Comparison of ENCODE assay signal across 19 cellular contexts in genomic region chrX:72122621-72123275, GRCh38. TPM values are rescaled to one million over a fixed set of nuclear protein-coding genes. Genes with fewer than 3 reads are reported as not detected.
DNase-seq lines count a peak whose midpoint lies in the region; ATAC-seq and TF ChIP-seq lines count a peak whose summit lies in the region.
"Had no signal": no experiment of that assay in that cellular context is flagged by ENCODE, and none has a peak within 500 bp of the region (broad histone marks: within the 10 kb centered on the region; RNA-seq: fewer than 3 reads in every experiment).

No MANE protein-coding gene starts in this region.

- no peaks in the 10 kb centered on the region for H3K27me3 Mint-ChIP-seq in T-helper 17 cell

- intact Hi-C loops in esophagus squamous epithelium (cut with DNase I): loop anchor here (10.0 kb wide), 1 partner anchor 108 kb away; no protein-coding TSS in a partner anchor

- H3K27me3 ChIP-seq in BLaER1 treated with 17β-estradiol and CSF1 and Interleukin-3, amounts not matched to agents 10 nM and 100 nM: peaks cover 8 to 56% (median 30%) of the 10 kb centered on the region in 11 experiments; a peak in 14 of 22 replicates
- H3K27me3 ChIP-seq in esophagus squamous epithelium: peaks cover 0 to 7% (median 0%) of the 10 kb centered on the region in 4 donors
- H3K27me3 ChIP-seq in neutrophil: no peaks in the 10 kb centered on the region
- H3K27me3 ChIP-seq: SJCRH30 had no signal

- TF ChIP-seq POLR2A in esophagus squamous epithelium (IDR thresholded peaks at IDR 0.05): no peak

- peak overlapping the region; percentile 71 to 94 (median 87) for H3K4me2 ChIP-seq in BLaER1 treated with 17β-estradiol and CSF1 and Interleukin-3, amounts not matched to agents 10 nM and 100 nM

- H3K4me3 ChIP-seq in BLaER1 treated with 17β-estradiol and CSF1 and Interleukin-3, amounts not matched to agents 10 nM and 100 nM: peak overlapping the region in 1 of 10 experiments; percentile 12; a peak in 1 of 20 replicates
- H3K4me3 ChIP-seq in esophagus squamous epithelium (no peak overlapping the region), neutrophil (ENCODE audit: low read depth in 1 of 2, low read length in 1 of 2) (peak overlapping the region; percentile 27 to 41)
- H3K4me3 ChIP-seq: SJCRH30 had no signal

- peaks cover 53 to 83% (median 75%) of the 10 kb centered on the region in 10 experiments for H3K4me1 ChIP-seq in BLaER1 treated with 17β-estradiol and CSF1 and Interleukin-3, amounts not matched to agents 10 nM and 100 nM
- peaks cover 11 to 73% (median 28%) of the 10 kb centered on the region in 3 donors for H3K4me1 ChIP-seq in esophagus squamous epithelium
- peaks cover 76 to 83% of the 10 kb centered on the region in 2 experiments for H3K4me1 ChIP-seq in neutrophil (ENCODE audit: control insufficient read depth in 1 of 2, insufficient read depth in 1 of 2, low read depth in 1 of 2, low read length in 1 of 2)

- DNase-seq in T-helper 17 cell: no peak
- DNase-seq in esophagus squamous epithelium (lab: John Stamatoyannopoulos, UW): no peak
- no peak for DNase-seq in NCI-H128 (lab: John Stamatoyannopoulos, UW; ENCODE audit: unreplicated experiment)
- DNase-seq in stimulated activated naive CD4-positive, alpha-beta T cell treated with Interleukin-2 at 50 U/mL for 16 hours (lab: John Stamatoyannopoulos, UW): no peak
- no peak for DNase-seq in GM19238 (ENCODE audit: insufficient read length, low spot score)
- no peak for DNase-seq in putamen (ENCODE audit: low spot score)
- DNase-seq: activated gamma-delta T cell treated with Interleukin-2 at 50 U/mL for 16 hours; DMS53; HFFc6; KBM-7; kidney glomerular epithelial cell; naive B cell; NCI-H1105; NCI-H2227 treated with DMSO at 0.1 percent for 48 hours; SJCRH30; stimulated activated naive CD4-positive, alpha-beta T cell had no signal

- H3K9ac ChIP-seq in BLaER1 treated with 17β-estradiol and CSF1 and Interleukin-3, amounts not matched to agents 10 nM and 100 nM: peak overlapping the region in 4 of 11 experiments; percentile 59 to 73 (median 70); a peak in 6 of 22 replicates

- H4K20me1 ChIP-seq in BLaER1 treated with 17β-estradiol and CSF1 and Interleukin-3, amounts not matched to agents 10 nM and 100 nM: peaks cover 0 to 8% (median 0%) of the 10 kb centered on the region in 11 experiments; a peak in 1 of 22 replicates

- peak overlapping the region in 9 of 11 experiments; percentile 34 to 90 (median 82); a peak in 16 of 22 replicates for H3K27ac ChIP-seq in BLaER1 treated with 17β-estradiol and CSF1 and Interleukin-3, amounts not matched to agents 10 nM and 100 nM
- H3K27ac ChIP-seq in esophagus squamous epithelium: peak overlapping the region in 3 of 4 donors; percentile 46 to 77 (median 69)
- H3K27ac ChIP-seq in neutrophil: peak overlapping the region; percentile 97
- H3K27ac ChIP-seq: SJCRH30 had no signal

- no peaks in the 10 kb centered on the region for H3K36me3 ChIP-seq in BLaER1 treated with 17β-estradiol and CSF1 and Interleukin-3, amounts not matched to agents 10 nM and 100 nM
- no peaks in the 10 kb centered on the region for H3K36me3 ChIP-seq in esophagus squamous epithelium
- H3K36me3 ChIP-seq in neutrophil: no peaks in the 10 kb centered on the region
- H3K36me3 ChIP-seq: SJCRH30 had no signal

- no peaks in the 10 kb centered on the region for H3K36me3 Mint-ChIP-seq in T-helper 17 cell (ENCODE audit: low read depth)
- H3K36me3 Mint-ChIP-seq: naive B cell had no signal

- H3K9me3 ChIP-seq in BLaER1 treated with 17β-estradiol and CSF1 and Interleukin-3, amounts not matched to agents 10 nM and 100 nM (replicated peaks in 1 of 11): no peaks in the 10 kb centered on the region
- no peaks in the 10 kb centered on the region for H3K9me3 ChIP-seq in T-helper 17 cell (ENCODE audit: control insufficient read depth, low read length, poor library complexity, severe bottlenecking)
- no peaks in the 10 kb centered on the region for H3K9me3 ChIP-seq in esophagus squamous epithelium
- H3K9me3 ChIP-seq in neutrophil: no peaks in the 10 kb centered on the region
- H3K9me3 ChIP-seq: SJCRH30 had no signal

- peak overlapping the region; percentile 53 for H3K4me3 Mint-ChIP-seq in T-helper 17 cell
- H3K4me3 Mint-ChIP-seq: HFFc6 had no signal

- WGBS in esophagus squamous epithelium, 2 donors: 53 to 77% methylated on average over 4 to 5 of the region's 6 CpGs

- ATAC-seq in T-helper 17 cell: no peak

- TF ChIP-seq CTCF in esophagus squamous epithelium (IDR thresholded peaks at IDR 0.05): no peak
- no peak for TF ChIP-seq CTCF in neutrophil (IDR thresholded peaks at IDR 0.05)

- peak overlapping the region; percentile 93 for H3K27ac Mint-ChIP-seq in T-helper 17 cell
- H3K27ac Mint-ChIP-seq: HFFc6 had no signal

- H3K4me1 Mint-ChIP-seq in T-helper 17 cell: peaks cover 38% of the 10 kb centered on the region

RNA-seq across cellular contexts. Expression of gene RTL5, which starts 9.0 kb away (rescaled TPM):
- 1 to 10 TPM; 2.6 to 2.7 TPM for total RNA-seq in T-helper 17 cell
- 1 to 10 TPM in 1 of 4 donors, under 1 TPM in 3; 0.08 to 3.6 (median 0.49) TPM for total RNA-seq in esophagus squamous epithelium
- total RNA-seq: bronchial epithelial cell had no signal

RNA-seq across cellular contexts. Expression of gene PIN4, which starts 58.8 kb away (rescaled TPM):
- total RNA-seq in T-helper 17 cell: 1 to 10 TPM; 2.6 to 3.0 TPM
- total RNA-seq in esophagus squamous epithelium: 10 to 100 TPM in 2 of 4 donors, 1 to 10 TPM in 2; 4.7 to 15.1 (median 9.2) TPM

Comparison
In these comparisons a context has a peak if more than half of its experiments do, and no peak if none do; other contexts are left out.
1. H3K4me3 ChIP-seq: peak in neutrophil (2 of 2); none in esophagus squamous epithelium (0 of 4).
2. Peak in every context shown above with its lines, with median percentiles within 50 percentile points of each other: H3K27ac ChIP-seq.